13 cellular contexts compared by ENCODE assay signal in genomic region chr4:176238157-176238608, GRCh38. TPM values are rescaled to one million over a fixed set of nuclear protein-coding genes. Genes with fewer than 3 reads are reported as not detected.
DNase-seq lines count a peak whose midpoint lies in the region; ATAC-seq and TF ChIP-seq lines count a peak whose summit lies in the region.
"Had no signal": no experiment of that assay in that cellular context is flagged by ENCODE, and none has a peak within 500 bp of the region (broad histone marks: within the 10 kb centered on the region; RNA-seq: fewer than 3 reads in every experiment).

No MANE protein-coding gene starts in this region.

- TF ChIP-seq POLR2A in prostate gland (IDR thresholded peaks at IDR 0.05) = no peak

- H3K36me3 ChIP-seq in BJ (ENCODE audit: control insufficient read depth, insufficient read depth, low read length) (no peaks in the 10 kb centered on the region), Panc1 (ENCODE audit: control insufficient read depth, insufficient read depth, low read length) (no peaks in the 10 kb centered on the region), fibroblast of lung (ENCODE audit: control insufficient read depth, insufficient read depth, low read length) (no peaks in the 10 kb centered on the region), prostate gland (no peaks in the 10 kb centered on the region)

- H3K4me3 ChIP-seq in BJ (ENCODE audit: low read depth, low read length) (no peak overlapping the region), Panc1 (ENCODE audit: low read depth in 2 of 2, low read length in 2 of 2) (no peak overlapping the region), fibroblast of lung (replicated peaks in 1 of 4; ENCODE audit: control extremely low read depth in 1 of 4, insufficient read depth in 1 of 4, low read depth in 3 of 4, low read length in 4 of 4) (no peak overlapping the region), prostate gland (no peak overlapping the region)

- WGBS in prostate gland = 7% methylated on average over 7 of the region's 7 CpGs

- CTCF ChIA-PET in BJ (lab: Yijun Ruan, JAX) = interaction anchor here (0.6 to 1.8 kb wide), 4 partner anchors 8 to 41 kb away, joined by 3 to 4 read pairs (median 3); no protein-coding TSS in a partner anchor
- CTCF ChIA-PET in Panc1 (lab: Charles Lee) = no interaction called here

- TF ChIP-seq CTCF in BJ (IDR thresholded peaks at IDR 0.05; ENCODE audit: insufficient read depth, low read depth, low read length) = no peak
- no peak for TF ChIP-seq CTCF in Panc1 (IDR thresholded peaks at IDR 0.05)
- no peak for TF ChIP-seq CTCF in fibroblast of lung (conservative IDR thresholded peaks at IDR 0.05 in 1 of 2, IDR thresholded peaks at IDR 0.05 in 1 of 2; ENCODE audit: low read depth in 1 of 2, low read length in 2 of 2)
- TF ChIP-seq CTCF in prostate gland (IDR thresholded peaks at IDR 0.05) = no peak

- ATAC-seq in Panc1 (no peak), HG02571 (IDR thresholded peaks at IDR 0.05; ENCODE audit: unreplicated experiment) (no peak), HG03095 (IDR thresholded peaks at IDR 0.05; ENCODE audit: unreplicated experiment) (no peak)
- ATAC-seq: T-helper 17 cell had no signal

- BruUV-seq in Panc1 (replicated peaks; lab: Mats Ljungman, UMichigan) = no TSS peak

- intact Hi-C loops in Panc1 (cut with micrococcal nuclease; ENCODE audit: unreplicated experiment) (no loop called here), prostate gland (cut with DNase I) (no loop called here)

- no peak overlapping the region for H3K27ac ChIP-seq in Panc1 (ENCODE audit: low read length)
- peak overlapping the region; percentile 51 for H3K27ac ChIP-seq in fibroblast of lung (ENCODE audit: insufficient read depth, low read length)
- peak overlapping the region; percentile 48 to 64 for H3K27ac ChIP-seq in prostate gland

- H2AFZ ChIP-seq in fibroblast of lung (ENCODE audit: low read length) = peak overlapping the region; percentile 27

- peak; percentile 77 for DNase-seq in BJ (ENCODE audit: low read depth)
- DNase-seq in Panc1 (ENCODE audit: low read depth, low spot score) = peak; percentile 13
- peak; percentile 87 to 98 for DNase-seq in fibroblast of lung (ENCODE audit: low read depth in 2 of 2)
- peak; percentile 41 for DNase-seq in prostate gland (ENCODE audit: low spot score)
- DNase-seq in mesenteric fat pad (ENCODE audit: low spot score) = no peak
- DNase-seq in NCI-H748 (lab: John Stamatoyannopoulos, UW; ENCODE audit: unreplicated experiment) = no peak
- DNase-seq: activated CD8-positive, alpha-beta memory T cell treated with anti-CD3 and anti-CD28 coated beads, Interleukin-2, amount 50 U/mL, for 48 hours; hippocampal formation; NCI-H748 treated with DMSO at 0.1 percent for 48 hours; stimulated activated CD4-positive, alpha-beta T cell treated with anti-CD3 and anti-CD28 coated beads, Interleukin-1b, Interleukin-23, amount 100 ng/mL, for 48 hours; T-helper 17 cell had no signal

- no peaks in the 10 kb centered on the region for H3K9me3 ChIP-seq in Panc1 (ENCODE audit: control insufficient read depth, insufficient read depth, low read depth, low read length)
- H3K9me3 ChIP-seq in fibroblast of lung (ENCODE audit: control insufficient read depth, insufficient read depth, low read depth, low read length) = no peaks in the 10 kb centered on the region
- H3K9me3 ChIP-seq in prostate gland = no peaks in the 10 kb centered on the region

- no peaks in the 10 kb centered on the region for H3K4me1 ChIP-seq in Panc1 (ENCODE audit: control insufficient read depth, insufficient read depth, low read length)
- peaks cover 11% of the 10 kb centered on the region for H3K4me1 ChIP-seq in fibroblast of lung (ENCODE audit: control insufficient read depth, extremely low read depth, insufficient read depth, low read length)
- H3K4me1 ChIP-seq in prostate gland (replicated peaks) = no peaks in the 10 kb centered on the region

- H3K4me2 ChIP-seq in fibroblast of lung (ENCODE audit: extremely low read depth, insufficient read depth, low read length) = no peak overlapping the region

- no peak overlapping the region for H3K9ac ChIP-seq in fibroblast of lung (ENCODE audit: insufficient read depth, low read length)

- POLR2A ChIA-PET in BJ (lab: Charles Lee) = interaction anchor here (0.7 to 1.0 kb wide), 2 partner anchors 25 to 37 kb away, joined by 3 to 7 read pairs; no protein-coding TSS in a partner anchor
- POLR2A ChIA-PET in Panc1 (lab: Charles Lee) = interaction anchor here (1.1 kb wide), 1 partner anchor 236 kb away, joined by 3 read pairs; no protein-coding TSS in a partner anchor

- in situ Hi-C loops in Panc1 (cut with HindIII; ENCODE audit: low pct_unique_long_range_greater_than_20kb, low sequenced_read_pairs) = no loop called here

- no peaks in the 10 kb centered on the region for H4K20me1 ChIP-seq in fibroblast of lung (ENCODE audit: control insufficient read depth, extremely low read depth, insufficient read depth, low read length)

- no peaks in the 10 kb centered on the region for H3K79me2 ChIP-seq in fibroblast of lung (ENCODE audit: control insufficient read depth, insufficient read depth, low read length)

- H3K27me3 ChIP-seq in BJ (ENCODE audit: control insufficient read depth, insufficient read depth, low read length) (no peaks in the 10 kb centered on the region), Panc1 (ENCODE audit: control insufficient read depth, insufficient read depth, low read length) (no peaks in the 10 kb centered on the region), fibroblast of lung (ENCODE audit: control insufficient read depth, insufficient read depth, low read length) (no peaks in the 10 kb centered on the region), prostate gland (replicated peaks; ENCODE audit: insufficient read depth) (no peaks in the 10 kb centered on the region)

RNA-seq across cellular contexts. Expression of gene ASB5, which starts 30.8 kb away (rescaled TPM):
- polyA plus RNA-seq in BJ (2011; rRNA removed) (47.0 and 63.8 TPM in 2 replicates), fibroblast of lung (0.30 and 1.0 TPM in 2 replicates)
- polyA minus RNA-seq in BJ (2011; rRNA and poly(A)+ RNA removed) = 43.1 and 69.9 TPM in 2 replicates
- total RNA-seq in Panc1 (2021; ENCODE audit: unreplicated experiment) (not detected), fibroblast of lung (0.51 and 1.8 TPM in 2 replicates), prostate gland (1 to 10 TPM; 2.6 to 5.0 TPM), mesenteric fat pad (not detected)
- polyA plus RNA-seq in Panc1 (2012; ENCODE audit: insufficient read length) = not detected
- polyA plus RNA-seq in fibroblast of lung (2012) = 0.25 and 0.56 TPM in 2 replicates
- polyA minus RNA-seq in fibroblast of lung (ENCODE audit: low replicate concordance) = 2.0 and 3.6 TPM in 2 replicates
- total RNA-seq: T-helper 17 cell had no signal

RNA-seq across cellular contexts. Expression of gene SPATA4, which starts 42.8 kb away (rescaled TPM):
- polyA plus RNA-seq in BJ (2011; rRNA removed) = 0.07 and 0.17 TPM in 2 replicates
- 0.19 TPM in 1 of 2 replicates, not detected in the other for polyA minus RNA-seq in BJ (2011; rRNA and poly(A)+ RNA removed)
- not detected for total RNA-seq in Panc1 (2021; ENCODE audit: unreplicated experiment)
- polyA plus RNA-seq in Panc1 (2012; ENCODE audit: insufficient read length) = not detected
- 0.26 and 0.66 TPM in 2 replicates for total RNA-seq in fibroblast of lung
- polyA plus RNA-seq in fibroblast of lung = 0.09 and 0.14 TPM in 2 replicates
- polyA plus RNA-seq in fibroblast of lung (2012) = 0.25 TPM in 1 of 2 replicates, not detected in the other
- 0.82 TPM in 1 of 2 replicates, not detected in the other for polyA minus RNA-seq in fibroblast of lung (ENCODE audit: low replicate concordance)
- total RNA-seq in prostate gland = 10 to 100 TPM in 1 of 2 donors, under 1 TPM in 1; 0.68 to 10.2 TPM
- total RNA-seq in mesenteric fat pad = not detected
- total RNA-seq: T-helper 17 cell had no signal

Comparison
In these comparisons a context has a peak if more than half of its experiments do, and no peak if none do; other contexts are left out.
1. DNase-seq: peak in BJ (single experiment), Panc1 (single experiment), fibroblast of lung (2 of 2) and prostate gland (single experiment); none in mesenteric fat pad (single experiment) and NCI-H748 (single experiment).